1 cellular context compared by ENCODE assay signal in genomic region chr4:48490680-48491513, GRCh38.
TF ChIP-seq lines count a peak whose summit lies in the region.

No MANE protein-coding gene starts in this region.

TF ChIP-seq in WTC11, 78 proteins besides CTCF, POLR2A, EP300 and RAD21 (continued from another document and continues in another):
- TF ChIP-seq E2F4 (CRISPR knock-in tag; IDR thresholded peaks at IDR 0.05; ENCODE audit: borderline replicate concordance, low read depth): peak; percentile 78
- TF ChIP-seq CDX4 (CRISPR knock-in tag; IDR thresholded peaks at IDR 0.05; ENCODE audit: borderline replicate concordance): no peak
- TF ChIP-seq RELA (CRISPR knock-in tag; IDR thresholded peaks at IDR 0.05; ENCODE audit: borderline replicate concordance): no peak
- TF ChIP-seq GTF2I (CRISPR knock-in tag; conservative IDR thresholded peaks at IDR 0.05): no peak
- no peak for TF ChIP-seq TCF7 (CRISPR knock-in tag; IDR thresholded peaks at IDR 0.05; ENCODE audit: low read depth)
- TF ChIP-seq IRF1 (CRISPR knock-in tag; IDR thresholded peaks at IDR 0.05): no peak
- TF ChIP-seq JUN (CRISPR knock-in tag; IDR thresholded peaks at IDR 0.05): 0 out of 2 replicates have a peak, but pooled peaks have one; percentile 14
- TF ChIP-seq ZNF532 (CRISPR knock-in tag; IDR thresholded peaks at IDR 0.05; ENCODE audit: borderline replicate concordance): no peak
- no peak for TF ChIP-seq ARID4B (CRISPR knock-in tag; IDR thresholded peaks at IDR 0.05; ENCODE audit: borderline replicate concordance)
- TF ChIP-seq MAX (CRISPR knock-in tag; IDR thresholded peaks at IDR 0.05): peak; percentile 23; the same call in 1 of the 2 replicates
- TF ChIP-seq ATF6 (CRISPR knock-in tag; IDR thresholded peaks at IDR 0.05): no peak
- peak; percentile 37; the same call in 1 of the 2 replicates for TF ChIP-seq MYBL2 (CRISPR knock-in tag; IDR thresholded peaks at IDR 0.05)
- TF ChIP-seq FOXJ3 (CRISPR knock-in tag; IDR thresholded peaks at IDR 0.05; ENCODE audit: borderline replicate concordance): no peak
- TF ChIP-seq ZNF512 (CRISPR knock-in tag; IDR thresholded peaks at IDR 0.05; ENCODE audit: borderline replicate concordance): no peak
- no peak for TF ChIP-seq EMX1 (CRISPR knock-in tag; IDR thresholded peaks at IDR 0.05)
- TF ChIP-seq SMAD4 (CRISPR knock-in tag; IDR thresholded peaks at IDR 0.05): no peak
- no peak for TF ChIP-seq PREB (CRISPR knock-in tag; IDR thresholded peaks at IDR 0.05; ENCODE audit: borderline replicate concordance)
- no peak; the same call in 1 of the 2 replicates for TF ChIP-seq ZNF219 (CRISPR knock-in tag; IDR thresholded peaks at IDR 0.05; ENCODE audit: borderline replicate concordance)
- no peak for TF ChIP-seq SP1 (CRISPR knock-in tag; conservative IDR thresholded peaks at IDR 0.05)
- peak; percentile 45; the same call in 1 of the 2 replicates for TF ChIP-seq HMGXB4 (CRISPR knock-in tag; IDR thresholded peaks at IDR 0.05)
- no peak for TF ChIP-seq NR2C2 (CRISPR knock-in tag; IDR thresholded peaks at IDR 0.05)
- no peak for TF ChIP-seq TEAD1 (CRISPR knock-in tag; IDR thresholded peaks at IDR 0.05)
- TF ChIP-seq OVOL2 (CRISPR knock-in tag; IDR thresholded peaks at IDR 0.05; ENCODE audit: borderline replicate concordance): no peak
- no peak for TF ChIP-seq PRRX2 (CRISPR knock-in tag; IDR thresholded peaks at IDR 0.05)
- no peak for TF ChIP-seq GABPB1 (CRISPR knock-in tag; IDR thresholded peaks at IDR 0.05)
- no peak for TF ChIP-seq E2F1 (CRISPR knock-in tag; IDR thresholded peaks at IDR 0.05)
- TF ChIP-seq ERG (CRISPR knock-in tag; IDR thresholded peaks at IDR 0.05): no peak
- no peak; the same call in 1 of the 2 replicates for TF ChIP-seq FOXP4 (CRISPR knock-in tag; IDR thresholded peaks at IDR 0.05)
- TF ChIP-seq KAT7 (CRISPR knock-in tag; IDR thresholded peaks at IDR 0.05; ENCODE audit: borderline replicate concordance): no peak
- no peak for TF ChIP-seq FOXP1 (CRISPR knock-in tag; IDR thresholded peaks at IDR 0.05; ENCODE audit: borderline replicate concordance)
